Comparison of ENCODE assay signal across 9 cellular contexts in the genomic region with DNA sequence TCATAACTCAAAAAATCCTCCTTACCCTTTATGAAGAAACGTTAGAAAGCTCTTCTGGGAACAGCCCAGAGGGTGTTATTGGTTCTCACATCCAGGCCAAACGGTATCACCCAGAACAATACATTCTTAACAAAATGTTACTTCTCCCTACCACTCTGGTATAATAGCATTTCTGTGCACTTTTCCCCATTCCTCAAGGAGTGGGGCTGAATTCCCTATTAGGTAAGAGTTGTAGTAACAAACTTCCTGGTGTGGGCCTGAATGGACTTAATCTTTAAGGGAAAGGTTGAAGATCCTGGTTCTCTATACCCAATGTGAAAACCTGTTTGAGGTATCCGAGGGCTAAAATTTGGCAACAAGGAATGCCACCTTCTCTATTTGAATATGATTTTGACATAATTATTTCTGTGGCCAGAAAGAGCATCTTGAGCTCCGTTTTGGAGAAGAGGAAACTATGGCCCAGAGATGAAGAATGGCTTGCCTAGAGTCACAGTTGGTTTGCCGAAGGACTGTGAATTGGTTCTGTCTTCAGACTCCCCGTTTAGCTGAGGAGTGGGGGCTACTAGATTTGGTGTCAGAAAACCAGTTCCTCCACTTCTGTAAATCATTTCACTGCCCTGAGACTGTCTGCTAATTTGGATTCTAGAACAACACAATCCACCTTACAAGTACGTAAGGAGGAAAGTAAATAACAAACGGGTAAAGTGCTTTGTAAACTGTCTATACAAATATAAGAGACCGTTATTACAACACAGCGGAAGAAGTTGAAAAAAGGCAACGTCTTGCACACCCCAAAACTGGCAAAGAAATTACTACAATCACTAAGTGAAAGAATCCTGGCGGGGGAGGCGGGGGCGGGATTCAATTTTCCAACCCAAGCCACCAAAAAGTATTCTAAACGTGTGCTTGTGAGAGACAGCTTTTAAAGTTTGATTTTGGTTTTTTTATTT. TPM values are rescaled to one million over a fixed set of nuclear protein-coding genes. Genes with fewer than 3 reads are reported as not detected.
DNase-seq lines count a peak whose midpoint lies in the region; ATAC-seq and TF ChIP-seq lines count a peak whose summit lies in the region.
"Had no signal": no experiment of that assay in that cellular context is flagged by ENCODE, and none has a peak within 500 bp of the region (broad histone marks: within the 10 kb centered on the region; RNA-seq: fewer than 3 reads in every experiment).

No MANE protein-coding gene starts in this region.

- peaks cover 7% of the 10 kb centered on the region for H3F3A ChIP-seq in smooth muscle cell (ENCODE audit: low read depth)

- H3K36me3 ChIP-seq in MG63 (peaks cover 24% of the 10 kb centered on the region), smooth muscle cell (ENCODE audit: low read depth) (no peaks in the 10 kb centered on the region)

- no peak for ATAC-seq in activated T-cell treated with anti-CD3 and anti-CD28 coated beads, Interleukin-2, amount 50 U/mL, for 72 hours (replicated peaks in 1 of 2)
- ATAC-seq in GM21737 (IDR thresholded peaks at IDR 0.05; ENCODE audit: unreplicated experiment): no peak
- ATAC-seq in GM18907 (IDR thresholded peaks at IDR 0.05; ENCODE audit: unreplicated experiment): no peak

- no peaks in the 10 kb centered on the region for H3K27me3 ChIP-seq in MG63
- H3K27me3 ChIP-seq in smooth muscle cell (ENCODE audit: low read depth): no peaks in the 10 kb centered on the region

- H4K20me1 ChIP-seq in smooth muscle cell (ENCODE audit: low read depth): peaks cover 13% of the 10 kb centered on the region

- peak overlapping the region; percentile 81 for H3K9ac ChIP-seq in smooth muscle cell (ENCODE audit: low read depth)

- H3K9me3 Mint-ChIP-seq in activated T-cell treated with anti-CD3 and anti-CD28 coated beads, Interleukin-2, amount 50 U/mL, for 72 hours: no peaks in the 10 kb centered on the region

- DNase-seq in DMS114 treated with DMSO at 0.1 percent for 48 hours (lab: John Stamatoyannopoulos, UW; ENCODE audit: unreplicated experiment) (peak; percentile 37), MG63 (peak; percentile 10), hepatic stellate cell (ENCODE audit: low spot score) (peak; percentile 21), smooth muscle cell (lab: John Stamatoyannopoulos, UW; ENCODE audit: unreplicated experiment) (no peak), NCI-H1092 treated with DMSO at 0.1 percent for 48 hours (lab: John Stamatoyannopoulos, UW) (no peak)
- no peak for DNase-seq in activated T-cell treated with anti-CD3 and anti-CD28 coated beads, Interleukin-2, amount 50 U/mL, for 72 hours

- peaks cover 14% of the 10 kb centered on the region for H3K4me1 ChIP-seq in smooth muscle cell (ENCODE audit: low read depth)

- H3K4me2 ChIP-seq in smooth muscle cell: peak overlapping the region; percentile 90

- peak overlapping the region; percentile 94 for H3K27ac Mint-ChIP-seq in activated T-cell treated with anti-CD3 and anti-CD28 coated beads, Interleukin-2, amount 50 U/mL, for 72 hours

- H3K27ac ChIP-seq in smooth muscle cell (ENCODE audit: low read depth): peak overlapping the region; percentile 68

- H2AFZ ChIP-seq in smooth muscle cell (ENCODE audit: low read depth): peak overlapping the region; percentile 77

- H3K27me3 Mint-ChIP-seq in activated T-cell treated with anti-CD3 and anti-CD28 coated beads, Interleukin-2, amount 50 U/mL, for 72 hours (ENCODE audit: low read depth): no peaks in the 10 kb centered on the region

- H3K4me3 ChIP-seq in MG63 (peak overlapping the region; percentile 69), smooth muscle cell (peak overlapping the region; percentile 82)

- peaks cover 52% of the 10 kb centered on the region for H3K79me2 ChIP-seq in smooth muscle cell (ENCODE audit: low read depth)

- no peaks in the 10 kb centered on the region for H3K9me3 ChIP-seq in MG63
- H3K9me3 ChIP-seq in smooth muscle cell (replicated peaks; ENCODE audit: low read depth): no peaks in the 10 kb centered on the region

- H3K4me3 Mint-ChIP-seq in activated T-cell treated with anti-CD3 and anti-CD28 coated beads, Interleukin-2, amount 50 U/mL, for 72 hours: no peak overlapping the region

- H3K4me1 Mint-ChIP-seq in activated T-cell treated with anti-CD3 and anti-CD28 coated beads, Interleukin-2, amount 50 U/mL, for 72 hours (ENCODE audit: low read depth): peaks cover 19% of the 10 kb centered on the region

- no peak for TF ChIP-seq CTCF in smooth muscle cell (IDR thresholded peaks at IDR 0.05; ENCODE audit: borderline replicate concordance, insufficient read depth, poor library complexity, severe bottlenecking)

- WGBS in smooth muscle cell (ENCODE audit: low lambda C conversion rate): 34% methylated on average over 15 of the region's 15 CpGs

- H3K36me3 Mint-ChIP-seq in activated T-cell treated with anti-CD3 and anti-CD28 coated beads, Interleukin-2, amount 50 U/mL, for 72 hours (ENCODE audit: insufficient read depth in 2 of 2): peaks cover 5 to 8% of the 10 kb centered on the region in 2 donors

RNA-seq across cellular contexts. Expression of gene ANP32E, which starts 2.3 kb away (rescaled TPM):
- 17.0 and 38.7 TPM in 2 replicates for total RNA-seq in MG63 (2014; rRNA removed; shearing (Covaris generic); ENCODE audit: low replicate concordance)
- 100 to 1,000 TPM; 151 to 157 TPM for total RNA-seq in activated T-cell treated with anti-CD3 and anti-CD28 coated beads, Interleukin-2, amount 50 U/mL, for 72 hours
- total RNA-seq in smooth muscle cell: 36.5 and 42.4 TPM in 2 replicates
- 25.0 and 34.1 TPM in 2 replicates for polyA plus RNA-seq in smooth muscle cell

RNA-seq across cellular contexts. Expression of gene CA14, which starts 23.9 kb away (rescaled TPM):
- not detected in 2 replicates for total RNA-seq in MG63 (2014; rRNA removed; shearing (Covaris generic); ENCODE audit: low replicate concordance)
- total RNA-seq in activated T-cell treated with anti-CD3 and anti-CD28 coated beads, Interleukin-2, amount 50 U/mL, for 72 hours: not detected
- 0.22 TPM in 1 of 2 replicates, not detected in the other for total RNA-seq in smooth muscle cell
- 0.59 and 0.91 TPM in 2 replicates for polyA plus RNA-seq in smooth muscle cell
- total RNA-seq: NCI-H460 had no signal

RNA-seq across cellular contexts. Expression of gene APH1A, which starts 35.2 kb away (rescaled TPM):
- 136 and 156 TPM in 2 replicates for total RNA-seq in MG63 (2014; rRNA removed; shearing (Covaris generic); ENCODE audit: low replicate concordance)
- 100 to 1,000 TPM; 128 to 129 TPM for total RNA-seq in activated T-cell treated with anti-CD3 and anti-CD28 coated beads, Interleukin-2, amount 50 U/mL, for 72 hours
- total RNA-seq in smooth muscle cell: 74.8 and 86.8 TPM in 2 replicates
- polyA plus RNA-seq in smooth muscle cell: 43.4 and 44.5 TPM in 2 replicates

RNA-seq across cellular contexts. Expression of gene C1orf54, which starts 39.0 kb away (rescaled TPM):
- total RNA-seq in MG63 (2014; rRNA removed; shearing (Covaris generic); ENCODE audit: low replicate concordance): 2.5 TPM in 1 of 2 replicates, not detected in the other
- 1 to 10 TPM; 1.9 to 2.8 TPM for total RNA-seq in activated T-cell treated with anti-CD3 and anti-CD28 coated beads, Interleukin-2, amount 50 U/mL, for 72 hours
- 5.1 and 6.4 TPM in 2 replicates for total RNA-seq in smooth muscle cell
- polyA plus RNA-seq in smooth muscle cell: 5.4 and 7.9 TPM in 2 replicates
- total RNA-seq: NCI-H460 had no signal

RNA-seq across cellular contexts. Expression of gene CIART, which starts 48.7 kb away (rescaled TPM):
- not detected in 2 replicates for total RNA-seq in MG63 (2014; rRNA removed; shearing (Covaris generic); ENCODE audit: low replicate concordance)
- total RNA-seq in activated T-cell treated with anti-CD3 and anti-CD28 coated beads, Interleukin-2, amount 50 U/mL, for 72 hours: 1 to 10 TPM; 1.6 to 2.4 TPM
- total RNA-seq in smooth muscle cell: 8.4 and 13.1 TPM in 2 replicates
- 7.2 and 15.2 TPM in 2 replicates for polyA plus RNA-seq in smooth muscle cell

Comparison
In these comparisons a context has a peak if more than half of its experiments do, and no peak if none do; other contexts are left out.
1. DNase-seq: peak in DMS114 treated with DMSO at 0.1 percent for 48 hours (single experiment), MG63 (single experiment) and hepatic stellate cell (single experiment); none in activated T-cell treated with anti-CD3 and anti-CD28 coated beads, Interleukin-2, amount 50 U/mL, for 72 hours (0 of 2), smooth muscle cell (single experiment) and NCI-H1092 treated with DMSO at 0.1 percent for 48 hours (single experiment).